ENCODE assay signal across 16 cellular contexts in the genomic region with DNA sequence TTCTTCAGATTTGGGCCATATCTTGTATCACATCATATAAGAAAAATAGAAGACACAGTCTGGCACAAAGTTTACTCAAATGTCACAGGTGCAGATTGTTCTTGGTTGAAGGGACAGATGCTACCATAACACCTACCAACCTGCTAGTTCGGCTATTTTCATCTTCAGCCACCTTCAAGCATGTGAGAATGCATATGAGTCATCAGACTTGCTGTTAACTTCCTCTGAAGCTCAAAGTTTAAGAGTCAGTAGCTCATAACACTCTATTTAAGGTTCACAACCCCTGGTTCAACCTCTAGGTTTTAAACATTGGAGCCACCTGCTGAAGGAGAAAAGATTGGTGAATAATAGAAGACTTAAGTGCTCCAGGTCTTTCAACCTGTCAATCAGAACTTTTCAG.
DNase-seq lines count a peak whose midpoint lies in the region; ATAC-seq, FAIRE-seq and TF ChIP-seq lines count a peak whose summit lies in the region.
"Had no signal": no experiment of that assay in that cellular context is flagged by ENCODE, and none has a peak within 500 bp of the region (broad histone marks: within the 10 kb centered on the region; RNA-seq: fewer than 3 reads in every experiment).

No MANE protein-coding gene starts in this region.

- H4K20me1 ChIP-seq in SK-N-SH (ENCODE audit: insufficient read depth): no peaks in the 10 kb centered on the region

- H3K36me3 ChIP-seq in SK-N-SH (replicated peaks in 1 of 2; ENCODE audit: control insufficient read depth in 1 of 2, insufficient read depth in 2 of 2, low read length in 1 of 2) (no peaks in the 10 kb centered on the region), brain microvascular endothelial cell (replicated peaks) (no peaks in the 10 kb centered on the region)
- H3K36me3 ChIP-seq: gastroesophageal sphincter, lower lobe of right lung had no signal

- DNase-seq in SK-N-SH (no peak), OCI-M1 (lab: John Stamatoyannopoulos, UW) (peak; percentile 0), urothelium cell line (ENCODE audit: low spot score) (peak; percentile 8), hepatic stellate cell (ENCODE audit: low spot score) (no peak), middle frontal gyrus (ENCODE audit: extremely low spot score, low spot score) (no peak), brain microvascular endothelial cell (no peak)
- DNase-seq: activated CD4-positive, alpha-beta T cell treated with anti-CD3 and anti-CD28 coated beads for 1 hour; DND-41; H7; lower lobe of right lung; SIG-M5; stimulated activated naive CD4-positive, alpha-beta T cell had no signal

- H3K27me3 ChIP-seq in SK-N-SH (ENCODE audit: insufficient read depth) (no peaks in the 10 kb centered on the region), brain microvascular endothelial cell (replicated peaks) (no peaks in the 10 kb centered on the region)
- H3K27me3 ChIP-seq: gastroesophageal sphincter had no signal

- ATAC-seq in SK-N-SH treated with all-trans-retinoic acid at 6 μM for 48 hours (no peak), HG03060 (IDR thresholded peaks at IDR 0.05; ENCODE audit: low read depth, unreplicated experiment) (peak; percentile 84)
- ATAC-seq: gastroesophageal sphincter, lower lobe of right lung had no signal

- in situ Hi-C loops in brain microvascular endothelial cell (cut with HindIII; ENCODE audit: low pct_ligation_motif_present, low sequenced_read_pairs): no loop called here

- no peak for FAIRE-seq in urothelium cell line (lab: Jason Lieb, UNC)

- no peak overlapping the region for H2AFZ ChIP-seq in SK-N-SH (ENCODE audit: low read depth)
- H2AFZ ChIP-seq: parathyroid adenoma had no signal

- H3K4me2 ChIP-seq in SK-N-SH: no peak overlapping the region

- TF ChIP-seq RAD21 in SK-N-SH (IDR thresholded peaks at IDR 0.05; ENCODE audit: low read length): no peak

- H3K9ac ChIP-seq in SK-N-SH: no peak overlapping the region
- H3K9ac ChIP-seq: parathyroid adenoma had no signal

- H3K4me3 ChIP-seq in SK-N-SH (ENCODE audit: low read depth in 2 of 2, low read length in 1 of 2) (no peak overlapping the region), brain microvascular endothelial cell (ENCODE audit: low read depth, low read length) (no peak overlapping the region)
- H3K4me3 ChIP-seq: gastroesophageal sphincter, lower lobe of right lung had no signal

- H3K27ac ChIP-seq in SK-N-SH (ENCODE audit: low read depth in 2 of 2, low read length in 1 of 2): no peak overlapping the region
- H3K27ac ChIP-seq in brain microvascular endothelial cell: no peak overlapping the region
- H3K27ac ChIP-seq: gastroesophageal sphincter, lower lobe of right lung, parathyroid adenoma had no signal

- no peak for TF ChIP-seq EP300 in SK-N-SH (IDR thresholded peaks at IDR 0.05; ENCODE audit: borderline replicate concordance in 1 of 2, low read depth in 1 of 2, low read length in 1 of 2)

- no peaks in the 10 kb centered on the region for H3K79me2 ChIP-seq in SK-N-SH (ENCODE audit: insufficient read depth)
- H3K79me2 ChIP-seq: parathyroid adenoma had no signal

- TF ChIP-seq CTCF in SK-N-SH (IDR thresholded peaks at IDR 0.05) (no peak), brain microvascular endothelial cell (IDR thresholded peaks at IDR 0.05; ENCODE audit: low read depth, low read length, missing control alignments) (no peak)

- no peaks in the 10 kb centered on the region for H3K4me1 ChIP-seq in SK-N-SH (ENCODE audit: control insufficient read depth in 1 of 2, insufficient read depth in 2 of 2, low read depth in 1 of 2, low read length in 1 of 2)
- H3K4me1 ChIP-seq: gastroesophageal sphincter, lower lobe of right lung, parathyroid adenoma had no signal

- POLR2A ChIA-PET in SK-N-SH (lab: Yijun Ruan, JAX): no interaction called here

- no peaks in the 10 kb centered on the region for H3F3A ChIP-seq in SK-N-SH (replicated peaks; ENCODE audit: insufficient read depth)

- CTCF ChIA-PET in SK-N-SH (lab: Yijun Ruan, JAX): interaction anchor here (0.8 kb wide), 1 partner anchor 9 kb away, joined by 3 read pairs; no protein-coding TSS in a partner anchor

- no peaks in the 10 kb centered on the region for H3K9me3 ChIP-seq in SK-N-SH
- H3K9me3 ChIP-seq: gastroesophageal sphincter, lower lobe of right lung had no signal

- 92% methylated on average over 1 of the region's 1 CpG for WGBS in SK-N-SH (ENCODE audit: low lambda C conversion rate)

- H3K9me2 ChIP-seq in SK-N-SH: no peaks in the 10 kb centered on the region

TF ChIP-seq in SK-N-SH, 30 proteins besides CTCF, POLR2A, EP300 and RAD21:
- TF ChIP-seq JUND (IDR thresholded peaks at IDR 0.05): 0 out of 2 replicates have a peak, but pooled peaks have one; percentile 18
- 0 out of 2 replicates have a peak, but pooled peaks have one; percentile 27 for TF ChIP-seq FOSL2 (IDR thresholded peaks at IDR 0.05; ENCODE audit: borderline replicate concordance, low read depth)
- no peak for TF ChIP-seq FOXM1 (IDR thresholded peaks at IDR 0.05; ENCODE audit: low read depth)
- TF ChIP-seq, protein P1, sequence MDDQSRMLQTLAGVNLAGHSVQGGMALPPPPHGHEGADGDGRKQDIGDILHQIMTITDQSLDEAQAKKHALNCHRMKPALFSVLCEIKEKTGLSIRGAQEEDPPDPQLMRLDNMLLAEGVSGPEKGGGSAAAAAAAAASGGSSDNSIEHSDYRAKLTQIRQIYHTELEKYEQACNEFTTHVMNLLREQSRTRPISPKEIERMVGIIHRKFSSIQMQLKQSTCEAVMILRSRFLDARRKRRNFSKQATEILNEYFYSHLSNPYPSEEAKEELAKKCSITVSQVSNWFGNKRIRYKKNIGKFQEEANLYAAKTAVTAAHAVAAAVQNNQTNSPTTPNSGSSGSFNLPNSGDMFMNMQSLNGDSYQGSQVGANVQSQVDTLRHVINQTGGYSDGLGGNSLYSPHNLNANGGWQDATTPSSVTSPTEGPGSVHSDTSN (IDR thresholded peaks at IDR 0.05): no peak

TF ChIP-seq in SK-N-SH treated with all-trans-retinoic acid at 6 μM for 48 hours, 23 proteins besides CTCF, POLR2A, EP300 and RAD21 (continues in another document):
- TF ChIP-seq BACH2 (CRISPR knock-in tag; IDR thresholded peaks at IDR 0.05; ENCODE audit: borderline replicate concordance) (no peak), POU6F1 (CRISPR knock-in tag; IDR thresholded peaks at IDR 0.05; ENCODE audit: borderline replicate concordance, low read depth) (no peak), PPARA (CRISPR knock-in tag; IDR thresholded peaks at IDR 0.05; ENCODE audit: borderline replicate concordance) (no peak), RARB (CRISPR knock-in tag; IDR thresholded peaks at IDR 0.05) (no peak), TSHZ2 (CRISPR knock-in tag; IDR thresholded peaks at IDR 0.05) (no peak), ZNF8 (CRISPR knock-in tag; IDR thresholded peaks at IDR 0.05) (no peak), TCF4 (CRISPR knock-in tag; IDR thresholded peaks at IDR 0.05; ENCODE audit: borderline replicate concordance) (no peak), ZFP30 (CRISPR knock-in tag; IDR thresholded peaks at IDR 0.05) (no peak), TOX (CRISPR knock-in tag; IDR thresholded peaks at IDR 0.05; ENCODE audit: borderline replicate concordance) (no peak), GLIS3 (CRISPR knock-in tag; IDR thresholded peaks at IDR 0.05) (no peak), CSRNP3 (CRISPR knock-in tag; IDR thresholded peaks at IDR 0.05) (no peak)

Comparison
In these comparisons a context has a peak if more than half of its experiments do, and no peak if none do; other contexts are left out.
1. DNase-seq: peak in OCI-M1 (single experiment) and urothelium cell line (single experiment); none in SK-N-SH (single experiment), hepatic stellate cell (single experiment), middle frontal gyrus (single experiment) and brain microvascular endothelial cell (single experiment).